ENCODE assay signal across 20 cellular contexts in the genomic region with DNA sequence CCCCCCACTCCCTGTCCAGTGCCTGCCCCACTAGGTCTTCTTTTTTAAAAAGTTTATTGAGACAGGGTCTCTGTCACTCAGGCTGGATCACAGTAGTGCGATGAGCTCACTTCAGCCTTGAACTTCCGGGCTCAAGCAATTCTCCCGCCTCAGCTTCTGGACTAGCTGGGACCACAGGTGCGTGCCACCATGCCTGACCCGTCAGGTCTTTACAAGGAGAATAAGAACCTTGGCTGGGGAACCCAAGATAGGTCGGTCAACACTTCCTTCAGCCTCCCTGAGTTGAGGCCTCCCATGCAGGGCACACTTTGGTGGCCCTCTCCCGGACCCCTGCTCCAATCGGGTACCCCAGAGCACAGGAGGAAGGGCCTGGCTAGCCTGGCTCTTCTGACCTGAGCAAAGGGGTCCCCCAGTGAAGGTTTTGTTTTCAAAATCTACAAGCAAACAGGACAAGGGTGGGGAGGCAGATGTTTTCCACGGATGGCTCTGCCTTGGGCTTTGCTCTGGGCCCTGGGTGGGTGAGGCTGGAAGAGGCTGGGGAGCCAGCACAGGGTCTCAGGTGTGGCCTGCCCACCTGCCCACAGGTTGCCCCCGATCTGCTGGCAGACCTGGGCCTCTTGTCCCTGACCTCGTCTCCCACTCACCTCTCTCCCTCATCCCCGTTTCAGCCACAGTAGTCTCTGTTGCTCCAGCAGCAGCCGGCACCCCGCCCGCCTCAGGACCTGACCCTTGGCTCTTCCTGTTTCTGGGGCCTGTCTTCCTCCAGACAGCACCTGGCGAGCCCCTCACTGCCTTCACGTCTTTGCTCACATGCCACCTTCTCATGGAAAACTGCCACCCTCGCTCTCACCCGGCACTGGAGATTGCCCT.
DNase-seq lines count a peak whose midpoint lies in the region; ATAC-seq and TF ChIP-seq lines count a peak whose summit lies in the region.
"Had no signal": no experiment of that assay in that cellular context is flagged by ENCODE, and none has a peak within 500 bp of the region (broad histone marks: within the 10 kb centered on the region; RNA-seq: fewer than 3 reads in every experiment).

No MANE protein-coding gene starts in this region.

- H3K36me3 ChIP-seq in right atrium auricular region (no peaks in the 10 kb centered on the region), trophoblast cell (ENCODE audit: control insufficient read depth in 1 of 2, insufficient read depth in 2 of 2, low read length in 2 of 2) (no peaks in the 10 kb centered on the region)
- H3K36me3 ChIP-seq: BE2C had no signal

- WGBS in trophoblast cell (ENCODE audit: extremely low coverage, insufficient coverage, insufficient read length) = no CpG with 5 or more reads among the region's 19 CpGs

- H4K91ac ChIP-seq in trophoblast cell (ENCODE audit: low read depth, low read length) = no peak overlapping the region

- H3K27ac Mint-ChIP-seq in chondrocyte (ENCODE audit: unreplicated experiment) = no peak overlapping the region
- peak overlapping the region; percentile 43 for H3K27ac Mint-ChIP-seq in neural crest cell (ENCODE audit: unreplicated experiment)
- peak overlapping the region; percentile 5 for H3K27ac Mint-ChIP-seq in type B pancreatic cell
- H3K27ac Mint-ChIP-seq: CD4-positive, CD25-positive, alpha-beta regulatory T cell had no signal

- TF ChIP-seq CTCF in right atrium auricular region (IDR thresholded peaks at IDR 0.05) (no peak), chondrocyte (IDR thresholded peaks at IDR 0.05) (no peak), neural crest cell (conservative IDR thresholded peaks at IDR 0.05) (no peak), type B pancreatic cell (conservative IDR thresholded peaks at IDR 0.05) (no peak)

- H3K9me3 ChIP-seq in right atrium auricular region = no peaks in the 10 kb centered on the region
- no peaks in the 10 kb centered on the region for H3K9me3 ChIP-seq in trophoblast cell (ENCODE audit: insufficient read depth, low read depth, low read length)
- H3K9me3 ChIP-seq: BE2C, MG63 had no signal

- H3K27me3 Mint-ChIP-seq in chondrocyte (ENCODE audit: low read depth) = peaks cover 17% of the 10 kb centered on the region
- H3K27me3 Mint-ChIP-seq in neural crest cell (ENCODE audit: low read depth) = no peaks in the 10 kb centered on the region
- H3K27me3 Mint-ChIP-seq in type B pancreatic cell = peaks cover 10% of the 10 kb centered on the region
- H3K27me3 Mint-ChIP-seq: CD4-positive, CD25-positive, alpha-beta regulatory T cell had no signal

- H2BK120ac ChIP-seq in trophoblast cell (ENCODE audit: insufficient read depth, low read length, poor library complexity) = no peak overlapping the region

- no peak overlapping the region for H2AK5ac ChIP-seq in trophoblast cell (ENCODE audit: low read length)

- ATAC-seq in Right ventricle myocardium superior (ENCODE audit: poor library complexity) (no peak), HG03457 (IDR thresholded peaks at IDR 0.05; ENCODE audit: unreplicated experiment) (no peak)
- ATAC-seq: PC-3 had no signal

- no peak overlapping the region for H3K9ac ChIP-seq in trophoblast cell (ENCODE audit: low read length)

- H3K4ac ChIP-seq in trophoblast cell (ENCODE audit: low read depth, low read length) = no peak overlapping the region

- H3K4me3 ChIP-seq in right atrium auricular region (no peak overlapping the region), trophoblast cell (ENCODE audit: low read depth, low read length) (no peak overlapping the region)
- H3K4me3 ChIP-seq: MG63 had no signal

- H3K4me2 ChIP-seq in trophoblast cell (ENCODE audit: low read length) = no peak overlapping the region

- H3K79me1 ChIP-seq in trophoblast cell (ENCODE audit: low read length) = no peaks in the 10 kb centered on the region

- H3K23ac ChIP-seq in trophoblast cell (ENCODE audit: low read length) = no peak overlapping the region

- no peak overlapping the region for H4K8ac ChIP-seq in trophoblast cell (ENCODE audit: low read depth, low read length)

- H2BK12ac ChIP-seq in trophoblast cell (ENCODE audit: low read length) = no peak overlapping the region

- intact Hi-C loops in Right ventricle myocardium superior (cut with DNase I) = no loop called here

- H3K9me3 Mint-ChIP-seq in chondrocyte (ENCODE audit: low read depth) = no peaks in the 10 kb centered on the region
- peaks cover 8% of the 10 kb centered on the region for H3K9me3 Mint-ChIP-seq in neural crest cell
- H3K9me3 Mint-ChIP-seq in type B pancreatic cell = no peaks in the 10 kb centered on the region

- DNase-seq in Right ventricle myocardium superior (peak; percentile 27), right atrium auricular region (ENCODE audit: low spot score) (no peak), chondrocyte (ENCODE audit: low spot score) (peak; percentile 72), neural crest cell (ENCODE audit: low read depth, low spot score) (no peak), type B pancreatic cell (ENCODE audit: extremely low spot score, unreplicated experiment) (no peak), trophoblast cell (no peak)
- DNase-seq: BE2C; CD4-positive, CD25-positive, alpha-beta regulatory T cell; COR-L47; DMS 273 treated with DMSO at 0.1 percent for 48 hours; H7; Kasumi-1; MG63; NCI-H1092; NCI-H1436 treated with DMSO at 0.1 percent for 48 hours; NCI-H2029 treated with DMSO at 0.1 percent for 48 hours; NCI-H526; PC-3; RPMI8226 had no signal

- H3K4me3 Mint-ChIP-seq in chondrocyte (ENCODE audit: unreplicated experiment) (no peak overlapping the region), neural crest cell (no peak overlapping the region), type B pancreatic cell (no peak overlapping the region)
- H3K4me3 Mint-ChIP-seq: CD4-positive, CD25-positive, alpha-beta regulatory T cell had no signal

- H3K14ac ChIP-seq in trophoblast cell (ENCODE audit: low read length) = no peak overlapping the region

- H3K27ac ChIP-seq in right atrium auricular region (no peak overlapping the region), trophoblast cell (ENCODE audit: low read depth, low read length) (no peak overlapping the region)

- no peak overlapping the region for H2BK5ac ChIP-seq in trophoblast cell (ENCODE audit: low read depth, low read length, poor library complexity)

- no peak overlapping the region for H4K12ac ChIP-seq in trophoblast cell (ENCODE audit: low read depth, low read length)

- H3K4me1 ChIP-seq in right atrium auricular region (no peaks in the 10 kb centered on the region), trophoblast cell (ENCODE audit: control insufficient read depth in 1 of 2, insufficient read depth in 2 of 2, low read length in 2 of 2) (no peaks in the 10 kb centered on the region)

- H3K79me2 ChIP-seq in trophoblast cell (ENCODE audit: control insufficient read depth, insufficient read depth, low read length, poor library complexity) = no peaks in the 10 kb centered on the region

- no peaks in the 10 kb centered on the region for H3K36me3 Mint-ChIP-seq in chondrocyte (ENCODE audit: low read depth)
- peaks cover 4% of the 10 kb centered on the region for H3K36me3 Mint-ChIP-seq in neural crest cell (ENCODE audit: low read depth)
- no peaks in the 10 kb centered on the region for H3K36me3 Mint-ChIP-seq in type B pancreatic cell
- H3K36me3 Mint-ChIP-seq: CD4-positive, CD25-positive, alpha-beta regulatory T cell had no signal

- no peak overlapping the region for H3K18ac ChIP-seq in trophoblast cell (ENCODE audit: low read length)

- H3K27me3 ChIP-seq in right atrium auricular region (no peaks in the 10 kb centered on the region), trophoblast cell (ENCODE audit: insufficient read depth, low read length) (no peaks in the 10 kb centered on the region)
- H3K27me3 ChIP-seq: BE2C, MG63 had no signal

- no peaks in the 10 kb centered on the region for H3K4me1 Mint-ChIP-seq in chondrocyte (ENCODE audit: low read depth)
- peaks cover 31% of the 10 kb centered on the region for H3K4me1 Mint-ChIP-seq in neural crest cell
- H3K4me1 Mint-ChIP-seq in type B pancreatic cell (ENCODE audit: unreplicated experiment) = peaks cover 33% of the 10 kb centered on the region
- H3K4me1 Mint-ChIP-seq: CD4-positive, CD25-positive, alpha-beta regulatory T cell had no signal

- H2AFZ ChIP-seq in trophoblast cell (ENCODE audit: insufficient read depth, low read length, poor library complexity) = no peak overlapping the region

Comparison
In these comparisons a context has a peak if more than half of its experiments do, and no peak if none do; other contexts are left out.
1. DNase-seq: peak in Right ventricle myocardium superior (single experiment) and chondrocyte (single experiment); none in right atrium auricular region (single experiment), neural crest cell (single experiment), type B pancreatic cell (single experiment) and trophoblast cell (0 of 2).